1 cellular context compared by ENCODE assay signal in genomic region chr4:110631582-110632505, GRCh38.
TF ChIP-seq lines count a peak whose summit lies in the region.

No MANE protein-coding gene starts in this region.

TF ChIP-seq in HepG2, 621 proteins besides CTCF, POLR2A, EP300 and RAD21 (continued from another document and continues in another):
- TF ChIP-seq ZNF34 (CRISPR knock-in tag; IDR thresholded peaks at IDR 0.05; ENCODE audit: borderline replicate concordance) (no peak), ZNF263 (CRISPR knock-in tag; IDR thresholded peaks at IDR 0.05) (no peak), ZFP62 (CRISPR knock-in tag; IDR thresholded peaks at IDR 0.05) (no peak), ZNF674 (CRISPR knock-in tag; IDR thresholded peaks at IDR 0.05; ENCODE audit: low read depth) (no peak), ARID2 (CRISPR knock-in tag; IDR thresholded peaks at IDR 0.05; ENCODE audit: borderline replicate concordance) (no peak), SPEN (CRISPR knock-in tag; IDR thresholded peaks at IDR 0.05; ENCODE audit: low read depth) (0 out of 2 replicates have a peak, but pooled peaks have one; percentile 53), KDM1A (CRISPR knock-in tag; IDR thresholded peaks at IDR 0.05) (no peak), ZNF282 (IDR thresholded peaks at IDR 0.05; ENCODE audit: partially characterized antibody) (no peak), ZNF672 (CRISPR knock-in tag; IDR thresholded peaks at IDR 0.05) (no peak), HOXD1 (CRISPR knock-in tag; IDR thresholded peaks at IDR 0.05) (no peak), ZNF550 (CRISPR knock-in tag; IDR thresholded peaks at IDR 0.05; ENCODE audit: borderline replicate concordance) (no peak), ZNF546 (CRISPR knock-in tag; conservative IDR thresholded peaks at IDR 0.05) (no peak), E2F2 (CRISPR knock-in tag; IDR thresholded peaks at IDR 0.05; ENCODE audit: borderline replicate concordance) (no peak), ZNF646 (CRISPR knock-in tag; IDR thresholded peaks at IDR 0.05) (0 out of 2 replicates have a peak, but pooled peaks have one; percentile 53), GATAD1 (CRISPR knock-in tag; IDR thresholded peaks at IDR 0.05) (no peak), ZNF329 (CRISPR knock-in tag; IDR thresholded peaks at IDR 0.05; ENCODE audit: low read depth) (no peak), KDM5B (CRISPR knock-in tag; IDR thresholded peaks at IDR 0.05; ENCODE audit: borderline replicate concordance) (no peak), NKX3-1 (CRISPR knock-in tag; IDR thresholded peaks at IDR 0.05) (no peak), ZNF24 (IDR thresholded peaks at IDR 0.05) (no peak), CCDC6 (CRISPR knock-in tag; IDR thresholded peaks at IDR 0.05) (no peak), GTF3A (CRISPR knock-in tag; conservative IDR thresholded peaks at IDR 0.05) (no peak), UBTF (CRISPR knock-in tag; IDR thresholded peaks at IDR 0.05) (no peak)
- TF ChIP-seq, protein P1, sequence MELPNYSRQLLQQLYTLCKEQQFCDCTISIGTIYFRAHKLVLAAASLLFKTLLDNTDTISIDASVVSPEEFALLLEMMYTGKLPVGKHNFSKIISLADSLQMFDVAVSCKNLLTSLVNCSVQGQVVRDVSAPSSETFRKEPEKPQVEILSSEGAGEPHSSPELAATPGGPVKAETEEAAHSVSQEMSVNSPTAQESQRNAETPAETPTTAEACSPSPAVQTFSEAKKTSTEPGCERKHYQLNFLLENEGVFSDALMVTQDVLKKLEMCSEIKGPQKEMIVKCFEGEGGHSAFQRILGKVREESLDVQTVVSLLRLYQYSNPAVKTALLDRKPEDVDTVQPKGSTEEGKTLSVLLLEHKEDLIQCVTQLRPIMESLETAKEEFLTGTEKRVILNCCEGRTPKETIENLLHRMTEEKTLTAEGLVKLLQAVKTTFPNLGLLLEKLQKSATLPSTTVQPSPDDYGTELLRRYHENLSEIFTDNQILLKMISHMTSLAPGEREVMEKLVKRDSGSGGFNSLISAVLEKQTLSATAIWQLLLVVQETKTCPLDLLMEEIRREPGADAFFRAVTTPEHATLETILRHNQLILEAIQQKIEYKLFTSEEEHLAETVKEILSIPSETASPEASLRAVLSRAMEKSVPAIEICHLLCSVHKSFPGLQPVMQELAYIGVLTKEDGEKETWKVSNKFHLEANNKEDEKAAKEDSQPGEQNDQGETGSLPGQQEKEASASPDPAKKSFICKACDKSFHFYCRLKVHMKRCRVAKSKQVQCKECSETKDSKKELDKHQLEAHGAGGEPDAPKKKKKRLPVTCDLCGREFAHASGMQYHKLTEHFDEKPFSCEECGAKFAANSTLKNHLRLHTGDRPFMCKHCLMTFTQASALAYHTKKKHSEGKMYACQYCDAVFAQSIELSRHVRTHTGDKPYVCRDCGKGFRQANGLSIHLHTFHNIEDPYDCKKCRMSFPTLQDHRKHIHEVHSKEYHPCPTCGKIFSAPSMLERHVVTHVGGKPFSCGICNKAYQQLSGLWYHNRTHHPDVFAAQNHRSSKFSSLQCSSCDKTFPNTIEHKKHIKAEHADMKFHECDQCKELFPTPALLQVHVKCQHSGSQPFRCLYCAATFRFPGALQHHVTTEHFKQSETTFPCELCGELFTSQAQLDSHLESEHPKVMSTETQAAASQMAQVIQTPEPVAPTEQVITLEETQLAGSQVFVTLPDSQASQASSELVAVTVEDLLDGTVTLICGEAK (IDR thresholded peaks at IDR 0.05), result no peak
- TF ChIP-seq, protein P1 (CRISPR knock-in tag; IDR thresholded peaks at IDR 0.05), result no peak
- TF ChIP-seq, protein P2, sequence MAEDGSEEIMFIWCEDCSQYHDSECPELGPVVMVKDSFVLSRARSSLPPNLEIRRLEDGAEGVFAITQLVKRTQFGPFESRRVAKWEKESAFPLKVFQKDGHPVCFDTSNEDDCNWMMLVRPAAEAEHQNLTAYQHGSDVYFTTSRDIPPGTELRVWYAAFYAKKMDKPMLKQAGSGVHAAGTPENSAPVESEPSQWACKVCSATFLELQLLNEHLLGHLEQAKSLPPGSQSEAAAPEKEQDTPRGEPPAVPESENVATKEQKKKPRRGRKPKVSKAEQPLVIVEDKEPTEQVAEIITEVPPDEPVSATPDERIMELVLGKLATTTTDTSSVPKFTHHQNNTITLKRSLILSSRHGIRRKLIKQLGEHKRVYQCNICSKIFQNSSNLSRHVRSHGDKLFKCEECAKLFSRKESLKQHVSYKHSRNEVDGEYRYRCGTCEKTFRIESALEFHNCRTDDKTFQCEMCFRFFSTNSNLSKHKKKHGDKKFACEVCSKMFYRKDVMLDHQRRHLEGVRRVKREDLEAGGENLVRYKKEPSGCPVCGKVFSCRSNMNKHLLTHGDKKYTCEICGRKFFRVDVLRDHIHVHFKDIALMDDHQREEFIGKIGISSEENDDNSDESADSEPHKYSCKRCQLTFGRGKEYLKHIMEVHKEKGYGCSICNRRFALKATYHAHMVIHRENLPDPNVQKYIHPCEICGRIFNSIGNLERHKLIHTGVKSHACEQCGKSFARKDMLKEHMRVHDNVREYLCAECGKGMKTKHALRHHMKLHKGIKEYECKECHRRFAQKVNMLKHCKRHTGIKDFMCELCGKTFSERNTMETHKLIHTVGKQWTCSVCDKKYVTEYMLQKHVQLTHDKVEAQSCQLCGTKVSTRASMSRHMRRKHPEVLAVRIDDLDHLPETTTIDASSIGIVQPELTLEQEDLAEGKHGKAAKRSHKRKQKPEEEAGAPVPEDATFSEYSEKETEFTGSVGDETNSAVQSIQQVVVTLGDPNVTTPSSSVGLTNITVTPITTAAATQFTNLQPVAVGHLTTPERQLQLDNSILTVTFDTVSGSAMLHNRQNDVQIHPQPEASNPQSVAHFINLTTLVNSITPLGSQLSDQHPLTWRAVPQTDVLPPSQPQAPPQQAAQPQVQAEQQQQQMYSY (CRISPR knock-in tag; IDR thresholded peaks at IDR 0.05), result no peak
- TF ChIP-seq, protein P3, sequence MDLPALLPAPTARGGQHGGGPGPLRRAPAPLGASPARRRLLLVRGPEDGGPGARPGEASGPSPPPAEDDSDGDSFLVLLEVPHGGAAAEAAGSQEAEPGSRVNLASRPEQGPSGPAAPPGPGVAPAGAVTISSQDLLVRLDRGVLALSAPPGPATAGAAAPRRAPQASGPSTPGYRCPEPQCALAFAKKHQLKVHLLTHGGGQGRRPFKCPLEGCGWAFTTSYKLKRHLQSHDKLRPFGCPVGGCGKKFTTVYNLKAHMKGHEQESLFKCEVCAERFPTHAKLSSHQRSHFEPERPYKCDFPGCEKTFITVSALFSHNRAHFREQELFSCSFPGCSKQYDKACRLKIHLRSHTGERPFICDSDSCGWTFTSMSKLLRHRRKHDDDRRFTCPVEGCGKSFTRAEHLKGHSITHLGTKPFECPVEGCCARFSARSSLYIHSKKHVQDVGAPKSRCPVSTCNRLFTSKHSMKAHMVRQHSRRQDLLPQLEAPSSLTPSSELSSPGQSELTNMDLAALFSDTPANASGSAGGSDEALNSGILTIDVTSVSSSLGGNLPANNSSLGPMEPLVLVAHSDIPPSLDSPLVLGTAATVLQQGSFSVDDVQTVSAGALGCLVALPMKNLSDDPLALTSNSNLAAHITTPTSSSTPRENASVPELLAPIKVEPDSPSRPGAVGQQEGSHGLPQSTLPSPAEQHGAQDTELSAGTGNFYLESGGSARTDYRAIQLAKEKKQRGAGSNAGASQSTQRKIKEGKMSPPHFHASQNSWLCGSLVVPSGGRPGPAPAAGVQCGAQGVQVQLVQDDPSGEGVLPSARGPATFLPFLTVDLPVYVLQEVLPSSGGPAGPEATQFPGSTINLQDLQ (CRISPR knock-in tag; IDR thresholded peaks at IDR 0.05), result no peak
